Comparison of ENCODE assay signal across 11 cellular contexts in the genomic region with DNA sequence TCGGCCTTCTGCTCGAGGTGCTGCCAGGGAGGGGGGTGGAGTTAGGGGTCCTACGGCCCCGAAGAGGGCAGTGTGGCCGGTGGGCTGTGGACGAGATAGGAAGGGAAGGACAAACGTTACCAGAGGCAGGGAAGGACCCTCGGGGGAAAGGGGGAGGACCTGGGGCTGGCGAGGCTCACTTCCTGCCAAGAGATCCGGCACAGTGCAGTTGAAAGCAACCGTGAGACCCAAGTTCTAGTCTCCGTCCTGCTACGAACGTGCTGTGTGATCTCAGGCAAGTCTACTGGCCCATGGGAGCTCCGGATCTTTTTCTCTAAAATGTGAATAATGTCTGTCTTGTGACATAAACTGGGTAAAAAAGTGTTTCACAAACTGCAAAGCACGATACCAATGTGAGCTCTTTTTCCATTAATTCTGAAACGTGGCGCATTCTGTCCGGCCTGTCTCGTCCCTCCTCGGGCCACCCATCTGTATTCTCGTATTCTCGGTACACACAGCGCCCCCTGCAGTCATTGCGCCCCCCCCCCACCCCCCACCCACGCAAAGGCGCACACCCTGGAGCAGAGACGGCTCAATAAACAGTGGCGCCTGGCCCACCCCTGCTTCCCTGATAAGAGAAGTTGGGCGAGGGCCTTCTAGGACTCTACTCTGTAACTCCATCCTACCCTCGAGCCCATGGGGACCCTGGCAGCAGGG. TPM values are rescaled to one million over a fixed set of nuclear protein-coding genes. Genes with fewer than 3 reads are reported as not detected.
A peak's percentile ranks its signal among the peaks of the same experiment; 100 is the strongest.
DNase-seq lines count a peak whose midpoint lies in the region; ATAC-seq and TF ChIP-seq lines count a peak whose summit lies in the region.
"Had no signal": no experiment of that assay in that cellular context is flagged by ENCODE, and none has a peak within 500 bp of the region (broad histone marks: within the 10 kb centered on the region; RNA-seq: fewer than 3 reads in every experiment).

No MANE protein-coding gene starts in this region.

- no peak for TF ChIP-seq POLR2A in uterus (IDR thresholded peaks at IDR 0.05)

- no peak for DNase-seq in activated T-cell treated with anti-CD3 and anti-CD28 coated beads, Interleukin-2, amount 50 U/mL, for 72 hours
- DNase-seq in activated T-cell treated with anti-CD3 and anti-CD28 coated beads, Interleukin-2, amount 50 U/mL, for 1 hour, result no peak
- DNase-seq in colonic mucosa, result no peak
- DNase-seq in mesothelial cell of epicardium (ENCODE audit: low spot score in 2 of 2, unreplicated experiment in 2 of 2), result no peak
- DNase-seq in uterus, result peak; percentile 62
- no peak for DNase-seq in stimulated activated CD8-positive, alpha-beta memory T cell treated with anti-CD3 and anti-CD28 coated beads, Interleukin-4, amount 100 ng/mL, for 48 hours
- no peak for DNase-seq in middle frontal gyrus (ENCODE audit: extremely low spot score, low spot score)
- DNase-seq in G401 (ENCODE audit: low spot score), result no peak
- DNase-seq: activated gamma-delta T cell, NCI-H510A had no signal

- H3K9me3 ChIP-seq in colonic mucosa (no peaks in the 10 kb centered on the region), uterus (no peaks in the 10 kb centered on the region)

- H3K27me3 ChIP-seq in colonic mucosa (no peaks in the 10 kb centered on the region), uterus (no peaks in the 10 kb centered on the region)

- no peak for ATAC-seq in activated T-cell treated with anti-CD3 and anti-CD28 coated beads, Interleukin-2, amount 50 U/mL, for 72 hours (replicated peaks in 1 of 2)

- H3K27me3 Mint-ChIP-seq in activated T-cell treated with anti-CD3 and anti-CD28 coated beads, Interleukin-2, amount 50 U/mL, for 72 hours (ENCODE audit: low read depth), result no peaks in the 10 kb centered on the region
- H3K27me3 Mint-ChIP-seq in mesothelial cell of epicardium (ENCODE audit: low read depth), result peaks cover 3% of the 10 kb centered on the region

- H3K4me3 ChIP-seq in colonic mucosa (no peak overlapping the region), uterus (peak overlapping the region in 1 of 2 donors; percentile 6)

- no peaks in the 10 kb centered on the region for H3K36me3 ChIP-seq in colonic mucosa
- no peaks in the 10 kb centered on the region for H3K36me3 ChIP-seq in uterus

- H3K9me3 Mint-ChIP-seq in activated T-cell treated with anti-CD3 and anti-CD28 coated beads, Interleukin-2, amount 50 U/mL, for 72 hours, result no peaks in the 10 kb centered on the region
- no peaks in the 10 kb centered on the region for H3K9me3 Mint-ChIP-seq in mesothelial cell of epicardium

- intact Hi-C loops in colonic mucosa (cut with DNase I), result loop anchor here (10.0 kb wide), 1 partner anchor 156 kb away; no protein-coding TSS in a partner anchor
- intact Hi-C loops in uterus (cut with DNase I; ENCODE audit: low total_unique reads), result no loop called here

- in situ Hi-C loops in G401 (cut with HindIII; ENCODE audit: low sequenced_read_pairs), result no loop called here

- no peak overlapping the region for H3K27ac Mint-ChIP-seq in activated T-cell treated with anti-CD3 and anti-CD28 coated beads, Interleukin-2, amount 50 U/mL, for 72 hours
- H3K27ac Mint-ChIP-seq in mesothelial cell of epicardium, result peak overlapping the region; percentile 72

- peaks cover 21% of the 10 kb centered on the region for H3K4me1 ChIP-seq in colonic mucosa
- H3K4me1 ChIP-seq in uterus, result peaks cover 0 to 16% of the 10 kb centered on the region in 2 donors

- H3K36me3 Mint-ChIP-seq in activated T-cell treated with anti-CD3 and anti-CD28 coated beads, Interleukin-2, amount 50 U/mL, for 72 hours (ENCODE audit: insufficient read depth in 2 of 2), result no peaks in the 10 kb centered on the region
- no peaks in the 10 kb centered on the region for H3K36me3 Mint-ChIP-seq in mesothelial cell of epicardium

- TF ChIP-seq CTCF in colonic mucosa (IDR thresholded peaks at IDR 0.05) (no peak), mesothelial cell of epicardium (IDR thresholded peaks at IDR 0.05; ENCODE audit: unreplicated experiment) (no peak), uterus (IDR thresholded peaks at IDR 0.05) (peak in 1 of 4 experiments; percentile 26)

- peaks cover 16% of the 10 kb centered on the region for H3K4me1 Mint-ChIP-seq in activated T-cell treated with anti-CD3 and anti-CD28 coated beads, Interleukin-2, amount 50 U/mL, for 72 hours (ENCODE audit: low read depth)
- H3K4me1 Mint-ChIP-seq in mesothelial cell of epicardium, result peaks cover 39% of the 10 kb centered on the region

- peak overlapping the region; percentile 48 to 51 for H3K9ac ChIP-seq in colonic mucosa (ENCODE audit: low read depth in 2 of 2, low read length in 2 of 2)

- peak overlapping the region; percentile 27 to 71 for H3K4me3 Mint-ChIP-seq in activated T-cell treated with anti-CD3 and anti-CD28 coated beads, Interleukin-2, amount 50 U/mL, for 72 hours
- no peak overlapping the region for H3K4me3 Mint-ChIP-seq in mesothelial cell of epicardium

- H3K27ac ChIP-seq in colonic mucosa (peak overlapping the region; percentile 74), uterus (peak overlapping the region; percentile 94 to 95)

RNA-seq across cellular contexts. Expression of gene CYGB, which starts 8.8 kb away (rescaled TPM):
- under 1 TPM in 1 of 2 donors, not detected in 1; 0.44 TPM for total RNA-seq in activated T-cell treated with anti-CD3 and anti-CD28 coated beads, Interleukin-2, amount 50 U/mL, for 72 hours
- 1 to 10 TPM; 4.7 to 9.9 TPM for total RNA-seq in colonic mucosa
- total RNA-seq in mesothelial cell of epicardium, result 8.6 to 10.4 TPM (median 10.1 TPM) in 3 replicates
- total RNA-seq in uterus, result 10 to 100 TPM in 2 of 4 donors, 1 to 10 TPM in 2; 7.8 to 33.2 (median 19.8) TPM
- total RNA-seq in G401 (2014; rRNA removed; shearing (Covaris generic)), result 3.1 and 3.3 TPM in 2 replicates

RNA-seq across cellular contexts. Expression of gene PRCD, which starts 11.2 kb away (rescaled TPM):
- total RNA-seq in activated T-cell treated with anti-CD3 and anti-CD28 coated beads, Interleukin-2, amount 50 U/mL, for 72 hours, result 1 to 10 TPM; 1.1 to 1.5 TPM
- total RNA-seq in colonic mucosa (1 to 10 TPM in 1 of 2 donors, under 1 TPM in 1; 0.29 to 1.2 TPM), mesothelial cell of epicardium (8.7 to 9.9 TPM (median 9.9 TPM) in 3 replicates), uterus (10 to 100 TPM in 1 of 4 donors, under 1 TPM in 2, not detected in 1; 0.26 to 13.4 (median 0.69) TPM)
- 9.4 and 12.2 TPM in 2 replicates for total RNA-seq in G401 (2014; rRNA removed; shearing (Covaris generic))
- total RNA-seq: myocyte had no signal

RNA-seq across cellular contexts. Expression of gene RHBDF2, which starts 27.5 kb away (rescaled TPM):
- 10 to 100 TPM; 38.7 to 39.0 TPM for total RNA-seq in activated T-cell treated with anti-CD3 and anti-CD28 coated beads, Interleukin-2, amount 50 U/mL, for 72 hours
- total RNA-seq in colonic mucosa (10 to 100 TPM; 11.6 to 23.9 TPM), mesothelial cell of epicardium (19.1 to 21.6 TPM (median 21.5 TPM) in 3 replicates), uterus (10 to 100 TPM in 2 of 4 donors, 1 to 10 TPM in 2; 3.8 to 26.1 (median 8.4) TPM)
- 4.1 and 13.1 TPM in 2 replicates for total RNA-seq in G401 (2014; rRNA removed; shearing (Covaris generic))

RNA-seq across cellular contexts. Expression of gene ST6GALNAC2, which starts 57.0 kb away (rescaled TPM):
- 1 to 10 TPM; 1.0 to 1.2 TPM for total RNA-seq in activated T-cell treated with anti-CD3 and anti-CD28 coated beads, Interleukin-2, amount 50 U/mL, for 72 hours
- total RNA-seq in colonic mucosa (1 to 10 TPM; 3.8 to 6.3 TPM), mesothelial cell of epicardium (1.3 to 1.9 TPM (median 1.5 TPM) in 3 replicates), uterus (1 to 10 TPM in 2 of 4 donors, under 1 TPM in 1, not detected in 1; 0.59 to 9.5 (median 5.3) TPM)
- 14.3 and 30.6 TPM in 2 replicates for total RNA-seq in G401 (2014; rRNA removed; shearing (Covaris generic))

Comparison
In these comparisons a context has a peak if more than half of its experiments do, and no peak if none do; other contexts are left out.
1. DNase-seq: peak in uterus (2 of 2); none in activated T-cell treated with anti-CD3 and anti-CD28 coated beads, Interleukin-2, amount 50 U/mL, for 72 hours (0 of 2), activated T-cell treated with anti-CD3 and anti-CD28 coated beads, Interleukin-2, amount 50 U/mL, for 1 hour (single experiment), colonic mucosa (single experiment), mesothelial cell of epicardium (0 of 2), stimulated activated CD8-positive, alpha-beta memory T cell treated with anti-CD3 and anti-CD28 coated beads, Interleukin-4, amount 100 ng/mL, for 48 hours (single experiment), middle frontal gyrus (single experiment) and G401 (single experiment).